1 cellular context compared by ENCODE assay signal in the genomic region with DNA sequence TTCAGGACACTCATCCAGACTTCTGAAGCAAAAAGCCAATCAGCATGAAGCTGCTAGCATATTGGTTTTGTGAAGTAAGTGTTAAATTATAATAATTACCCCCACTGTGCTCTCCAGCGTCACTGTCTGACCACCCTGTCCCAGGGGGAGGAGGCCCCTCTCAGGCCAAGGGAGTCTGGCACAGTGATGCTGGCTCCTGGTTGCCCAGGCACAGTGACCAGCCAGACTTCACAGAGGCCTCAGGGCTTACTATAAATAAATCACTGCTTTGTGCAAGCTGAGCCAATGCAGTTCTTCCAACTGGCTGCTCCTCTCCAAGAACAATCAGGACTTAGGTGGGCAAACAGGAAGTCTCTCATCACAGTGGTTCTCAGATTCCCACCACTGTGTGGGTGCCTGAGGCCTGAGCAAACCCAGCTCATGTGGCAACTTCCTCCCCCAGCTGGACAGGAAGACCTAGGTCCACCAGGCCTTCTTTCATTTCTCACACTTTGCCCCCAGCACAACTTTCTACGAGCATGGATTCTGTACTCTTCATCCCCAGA.
TF ChIP-seq lines count a peak whose summit lies in the region.

No MANE protein-coding gene starts in this region.

TF ChIP-seq in HepG2, 621 proteins besides CTCF, POLR2A, EP300 and RAD21 (continues in another document):
- TF ChIP-seq MEF2D (CRISPR knock-in tag; IDR thresholded peaks at IDR 0.05) (peak; percentile 73; the same call in 1 of the 2 replicates), SOX6 (IDR thresholded peaks at IDR 0.05) (no peak), SOX6 (CRISPR knock-in tag; IDR thresholded peaks at IDR 0.05) (peak; percentile 44), TEAD3 (CRISPR knock-in tag; optimal IDR thresholded peaks at IDR 0.05; ENCODE audit: borderline replicate concordance) (peak; percentile 51), SOX13 (IDR thresholded peaks at IDR 0.05) (no peak), SOX13 (CRISPR knock-in tag; conservative IDR thresholded peaks at IDR 0.05 in 1 of 2, IDR thresholded peaks at IDR 0.05 in 1 of 2) (peak in 1 of 2 experiments; percentile 33; a peak in 1 of 4 replicates), ZNF160 (CRISPR knock-in tag; IDR thresholded peaks at IDR 0.05) (0 out of 2 replicates have a peak, but pooled peaks have one; percentile 68), NR2F6 (IDR thresholded peaks at IDR 0.05) (no peak), NR2F6 (CRISPR knock-in tag; IDR thresholded peaks at IDR 0.05) (peak; percentile 37; the same call in 1 of the 2 replicates), SAP130 (CRISPR knock-in tag; IDR thresholded peaks at IDR 0.05; ENCODE audit: low read depth) (peak; percentile 89), ZFP1 (CRISPR knock-in tag; IDR thresholded peaks at IDR 0.05) (peak; percentile 70; the same call in 1 of the 2 replicates), MXI1 (IDR thresholded peaks at IDR 0.05; ENCODE audit: borderline replicate concordance, low read depth, low read length) (peak; percentile 49; the same call in 1 of the 3 replicates), SOX5 (CRISPR knock-in tag; IDR thresholded peaks at IDR 0.05; ENCODE audit: borderline replicate concordance) (peak; percentile 55; the same call in 1 of the 2 replicates), GPN1 (CRISPR knock-in tag; IDR thresholded peaks at IDR 0.05; ENCODE audit: borderline replicate concordance) (no peak), SALL1 (CRISPR knock-in tag; IDR thresholded peaks at IDR 0.05) (peak; percentile 72), TBX2 (CRISPR knock-in tag; IDR thresholded peaks at IDR 0.05; ENCODE audit: borderline replicate concordance) (0 out of 2 replicates have a peak, but pooled peaks have one; percentile 3), ZNF619 (CRISPR knock-in tag; IDR thresholded peaks at IDR 0.05) (peak; percentile 73; the same call in 1 of the 2 replicates)
- TF ChIP-seq, protein P1, sequence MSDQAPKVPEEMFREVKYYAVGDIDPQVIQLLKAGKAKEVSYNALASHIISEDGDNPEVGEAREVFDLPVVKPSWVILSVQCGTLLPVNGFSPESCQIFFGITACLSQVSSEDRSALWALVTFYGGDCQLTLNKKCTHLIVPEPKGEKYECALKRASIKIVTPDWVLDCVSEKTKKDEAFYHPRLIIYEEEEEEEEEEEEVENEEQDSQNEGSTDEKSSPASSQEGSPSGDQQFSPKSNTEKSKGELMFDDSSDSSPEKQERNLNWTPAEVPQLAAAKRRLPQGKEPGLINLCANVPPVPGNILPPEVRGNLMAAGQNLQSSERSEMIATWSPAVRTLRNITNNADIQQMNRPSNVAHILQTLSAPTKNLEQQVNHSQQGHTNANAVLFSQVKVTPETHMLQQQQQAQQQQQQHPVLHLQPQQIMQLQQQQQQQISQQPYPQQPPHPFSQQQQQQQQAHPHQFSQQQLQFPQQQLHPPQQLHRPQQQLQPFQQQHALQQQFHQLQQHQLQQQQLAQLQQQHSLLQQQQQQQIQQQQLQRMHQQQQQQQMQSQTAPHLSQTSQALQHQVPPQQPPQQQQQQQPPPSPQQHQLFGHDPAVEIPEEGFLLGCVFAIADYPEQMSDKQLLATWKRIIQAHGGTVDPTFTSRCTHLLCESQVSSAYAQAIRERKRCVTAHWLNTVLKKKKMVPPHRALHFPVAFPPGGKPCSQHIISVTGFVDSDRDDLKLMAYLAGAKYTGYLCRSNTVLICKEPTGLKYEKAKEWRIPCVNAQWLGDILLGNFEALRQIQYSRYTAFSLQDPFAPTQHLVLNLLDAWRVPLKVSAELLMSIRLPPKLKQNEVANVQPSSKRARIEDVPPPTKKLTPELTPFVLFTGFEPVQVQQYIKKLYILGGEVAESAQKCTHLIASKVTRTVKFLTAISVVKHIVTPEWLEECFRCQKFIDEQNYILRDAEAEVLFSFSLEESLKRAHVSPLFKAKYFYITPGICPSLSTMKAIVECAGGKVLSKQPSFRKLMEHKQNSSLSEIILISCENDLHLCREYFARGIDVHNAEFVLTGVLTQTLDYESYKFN (CRISPR knock-in tag; conservative IDR thresholded peaks at IDR 0.05), result peak; percentile 83
- TF ChIP-seq, protein P2, sequence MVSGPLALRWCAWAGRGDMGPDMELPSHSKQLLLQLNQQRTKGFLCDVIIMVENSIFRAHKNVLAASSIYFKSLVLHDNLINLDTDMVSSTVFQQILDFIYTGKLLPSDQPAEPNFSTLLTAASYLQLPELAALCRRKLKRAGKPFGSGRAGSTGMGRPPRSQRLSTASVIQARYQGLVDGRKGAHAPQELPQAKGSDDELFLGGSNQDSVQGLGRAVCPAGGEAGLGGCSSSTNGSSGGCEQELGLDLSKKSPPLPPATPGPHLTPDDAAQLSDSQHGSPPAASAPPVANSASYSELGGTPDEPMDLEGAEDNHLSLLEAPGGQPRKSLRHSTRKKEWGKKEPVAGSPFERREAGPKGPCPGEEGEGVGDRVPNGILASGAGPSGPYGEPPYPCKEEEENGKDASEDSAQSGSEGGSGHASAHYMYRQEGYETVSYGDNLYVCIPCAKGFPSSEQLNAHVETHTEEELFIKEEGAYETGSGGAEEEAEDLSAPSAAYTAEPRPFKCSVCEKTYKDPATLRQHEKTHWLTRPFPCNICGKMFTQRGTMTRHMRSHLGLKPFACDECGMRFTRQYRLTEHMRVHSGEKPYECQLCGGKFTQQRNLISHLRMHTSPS (CRISPR knock-in tag; IDR thresholded peaks at IDR 0.05; ENCODE audit: low read depth), result peak; percentile 43; the same call in 1 of the 2 replicates
- TF ChIP-seq, protein P3, sequence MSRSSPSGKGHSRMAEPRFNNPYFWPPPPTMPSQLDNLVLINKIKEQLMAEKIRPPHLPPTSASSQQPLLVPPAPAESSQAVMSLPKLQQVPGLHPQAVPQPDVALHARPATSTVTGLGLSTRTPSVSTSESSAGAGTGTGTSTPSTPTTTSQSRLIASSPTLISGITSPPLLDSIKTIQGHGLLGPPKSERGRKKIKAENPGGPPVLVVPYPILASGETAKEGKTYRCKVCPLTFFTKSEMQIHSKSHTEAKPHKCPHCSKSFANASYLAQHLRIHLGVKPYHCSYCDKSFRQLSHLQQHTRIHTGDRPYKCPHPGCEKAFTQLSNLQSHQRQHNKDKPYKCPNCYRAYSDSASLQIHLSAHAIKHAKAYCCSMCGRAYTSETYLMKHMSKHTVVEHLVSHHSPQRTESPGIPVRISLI (CRISPR knock-in tag; IDR thresholded peaks at IDR 0.05; ENCODE audit: borderline replicate concordance), result no peak
- TF ChIP-seq, protein P4, sequence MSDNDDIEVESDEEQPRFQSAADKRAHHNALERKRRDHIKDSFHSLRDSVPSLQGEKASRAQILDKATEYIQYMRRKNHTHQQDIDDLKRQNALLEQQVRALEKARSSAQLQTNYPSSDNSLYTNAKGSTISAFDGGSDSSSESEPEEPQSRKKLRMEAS (IDR thresholded peaks at IDR 0.05), result peak; percentile 80
- TF ChIP-seq, protein P5, sequence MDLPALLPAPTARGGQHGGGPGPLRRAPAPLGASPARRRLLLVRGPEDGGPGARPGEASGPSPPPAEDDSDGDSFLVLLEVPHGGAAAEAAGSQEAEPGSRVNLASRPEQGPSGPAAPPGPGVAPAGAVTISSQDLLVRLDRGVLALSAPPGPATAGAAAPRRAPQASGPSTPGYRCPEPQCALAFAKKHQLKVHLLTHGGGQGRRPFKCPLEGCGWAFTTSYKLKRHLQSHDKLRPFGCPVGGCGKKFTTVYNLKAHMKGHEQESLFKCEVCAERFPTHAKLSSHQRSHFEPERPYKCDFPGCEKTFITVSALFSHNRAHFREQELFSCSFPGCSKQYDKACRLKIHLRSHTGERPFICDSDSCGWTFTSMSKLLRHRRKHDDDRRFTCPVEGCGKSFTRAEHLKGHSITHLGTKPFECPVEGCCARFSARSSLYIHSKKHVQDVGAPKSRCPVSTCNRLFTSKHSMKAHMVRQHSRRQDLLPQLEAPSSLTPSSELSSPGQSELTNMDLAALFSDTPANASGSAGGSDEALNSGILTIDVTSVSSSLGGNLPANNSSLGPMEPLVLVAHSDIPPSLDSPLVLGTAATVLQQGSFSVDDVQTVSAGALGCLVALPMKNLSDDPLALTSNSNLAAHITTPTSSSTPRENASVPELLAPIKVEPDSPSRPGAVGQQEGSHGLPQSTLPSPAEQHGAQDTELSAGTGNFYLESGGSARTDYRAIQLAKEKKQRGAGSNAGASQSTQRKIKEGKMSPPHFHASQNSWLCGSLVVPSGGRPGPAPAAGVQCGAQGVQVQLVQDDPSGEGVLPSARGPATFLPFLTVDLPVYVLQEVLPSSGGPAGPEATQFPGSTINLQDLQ (CRISPR knock-in tag; IDR thresholded peaks at IDR 0.05), result 0 out of 2 replicates have a peak, but pooled peaks have one; percentile 6
- TF ChIP-seq, protein P6, sequence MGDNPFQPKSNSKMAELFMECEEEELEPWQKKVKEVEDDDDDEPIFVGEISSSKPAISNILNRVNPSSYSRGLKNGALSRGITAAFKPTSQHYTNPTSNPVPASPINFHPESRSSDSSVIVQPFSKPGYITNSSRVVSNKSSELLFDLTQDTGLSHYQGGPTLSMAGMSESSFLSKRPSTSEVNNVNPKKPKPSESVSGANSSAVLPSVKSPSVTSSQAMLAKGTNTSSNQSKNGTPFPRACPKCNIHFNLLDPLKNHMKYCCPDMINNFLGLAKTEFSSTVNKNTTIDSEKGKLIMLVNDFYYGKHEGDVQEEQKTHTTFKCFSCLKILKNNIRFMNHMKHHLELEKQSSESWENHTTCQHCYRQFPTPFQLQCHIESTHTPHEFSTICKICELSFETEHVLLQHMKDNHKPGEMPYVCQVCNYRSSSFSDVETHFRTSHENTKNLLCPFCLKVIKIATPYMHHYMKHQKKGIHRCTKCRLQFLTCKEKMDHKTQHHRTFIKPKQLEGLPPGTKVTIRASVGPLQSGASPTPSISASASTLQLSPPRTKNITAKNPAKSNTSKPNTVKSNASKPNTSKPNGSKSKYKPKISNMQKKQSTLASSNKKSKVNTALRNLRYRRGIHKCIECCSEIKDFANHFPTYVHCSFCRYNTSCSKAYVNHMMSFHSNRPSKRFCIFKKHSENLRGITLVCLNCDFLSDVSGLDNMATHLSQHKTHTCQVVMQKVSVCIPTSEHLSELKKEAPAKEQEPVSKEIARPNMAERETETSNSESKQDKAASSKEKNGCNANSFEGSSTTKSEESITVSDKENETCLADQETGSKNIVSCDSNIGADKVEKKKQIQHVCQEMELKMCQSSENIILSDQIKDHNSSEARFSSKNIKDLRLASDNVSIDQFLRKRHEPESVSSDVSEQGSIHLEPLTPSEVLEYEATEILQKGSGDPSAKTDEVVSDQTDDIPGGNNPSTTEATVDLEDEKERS (CRISPR knock-in tag; IDR thresholded peaks at IDR 0.05), result peak; percentile 65; the same call in 1 of the 2 replicates
- TF ChIP-seq, protein P7, sequence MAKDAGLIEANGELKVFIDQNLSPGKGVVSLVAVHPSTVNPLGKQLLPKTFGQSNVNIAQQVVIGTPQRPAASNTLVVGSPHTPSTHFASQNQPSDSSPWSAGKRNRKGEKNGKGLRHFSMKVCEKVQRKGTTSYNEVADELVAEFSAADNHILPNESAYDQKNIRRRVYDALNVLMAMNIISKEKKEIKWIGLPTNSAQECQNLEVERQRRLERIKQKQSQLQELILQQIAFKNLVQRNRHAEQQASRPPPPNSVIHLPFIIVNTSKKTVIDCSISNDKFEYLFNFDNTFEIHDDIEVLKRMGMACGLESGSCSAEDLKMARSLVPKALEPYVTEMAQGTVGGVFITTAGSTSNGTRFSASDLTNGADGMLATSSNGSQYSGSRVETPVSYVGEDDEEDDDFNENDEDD (CRISPR knock-in tag; IDR thresholded peaks at IDR 0.05; ENCODE audit: borderline replicate concordance), result peak; percentile 33; the same call in 1 of the 2 replicates
- TF ChIP-seq, protein P8, sequence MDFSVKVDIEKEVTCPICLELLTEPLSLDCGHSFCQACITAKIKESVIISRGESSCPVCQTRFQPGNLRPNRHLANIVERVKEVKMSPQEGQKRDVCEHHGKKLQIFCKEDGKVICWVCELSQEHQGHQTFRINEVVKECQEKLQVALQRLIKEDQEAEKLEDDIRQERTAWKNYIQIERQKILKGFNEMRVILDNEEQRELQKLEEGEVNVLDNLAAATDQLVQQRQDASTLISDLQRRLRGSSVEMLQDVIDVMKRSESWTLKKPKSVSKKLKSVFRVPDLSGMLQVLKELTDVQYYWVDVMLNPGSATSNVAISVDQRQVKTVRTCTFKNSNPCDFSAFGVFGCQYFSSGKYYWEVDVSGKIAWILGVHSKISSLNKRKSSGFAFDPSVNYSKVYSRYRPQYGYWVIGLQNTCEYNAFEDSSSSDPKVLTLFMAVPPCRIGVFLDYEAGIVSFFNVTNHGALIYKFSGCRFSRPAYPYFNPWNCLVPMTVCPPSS (IDR thresholded peaks at IDR 0.05), result no peak
- TF ChIP-seq, protein P9, sequence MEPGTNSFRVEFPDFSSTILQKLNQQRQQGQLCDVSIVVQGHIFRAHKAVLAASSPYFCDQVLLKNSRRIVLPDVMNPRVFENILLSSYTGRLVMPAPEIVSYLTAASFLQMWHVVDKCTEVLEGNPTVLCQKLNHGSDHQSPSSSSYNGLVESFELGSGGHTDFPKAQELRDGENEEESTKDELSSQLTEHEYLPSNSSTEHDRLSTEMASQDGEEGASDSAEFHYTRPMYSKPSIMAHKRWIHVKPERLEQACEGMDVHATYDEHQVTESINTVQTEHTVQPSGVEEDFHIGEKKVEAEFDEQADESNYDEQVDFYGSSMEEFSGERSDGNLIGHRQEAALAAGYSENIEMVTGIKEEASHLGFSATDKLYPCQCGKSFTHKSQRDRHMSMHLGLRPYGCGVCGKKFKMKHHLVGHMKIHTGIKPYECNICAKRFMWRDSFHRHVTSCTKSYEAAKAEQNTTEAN (CRISPR knock-in tag; conservative IDR thresholded peaks at IDR 0.05), result 0 out of 2 replicates have a peak, but pooled peaks have one; percentile 27
